Comparison of ENCODE assay signal across 1 cellular context in genomic region chr13:40981361-40981760, GRCh38.
TF ChIP-seq lines count a peak whose summit lies in the region.

No MANE protein-coding gene starts in this region.

TF ChIP-seq in GM23338, 12 proteins besides CTCF, POLR2A, EP300 and RAD21 (continued from another document):
- TF ChIP-seq, protein P1, sequence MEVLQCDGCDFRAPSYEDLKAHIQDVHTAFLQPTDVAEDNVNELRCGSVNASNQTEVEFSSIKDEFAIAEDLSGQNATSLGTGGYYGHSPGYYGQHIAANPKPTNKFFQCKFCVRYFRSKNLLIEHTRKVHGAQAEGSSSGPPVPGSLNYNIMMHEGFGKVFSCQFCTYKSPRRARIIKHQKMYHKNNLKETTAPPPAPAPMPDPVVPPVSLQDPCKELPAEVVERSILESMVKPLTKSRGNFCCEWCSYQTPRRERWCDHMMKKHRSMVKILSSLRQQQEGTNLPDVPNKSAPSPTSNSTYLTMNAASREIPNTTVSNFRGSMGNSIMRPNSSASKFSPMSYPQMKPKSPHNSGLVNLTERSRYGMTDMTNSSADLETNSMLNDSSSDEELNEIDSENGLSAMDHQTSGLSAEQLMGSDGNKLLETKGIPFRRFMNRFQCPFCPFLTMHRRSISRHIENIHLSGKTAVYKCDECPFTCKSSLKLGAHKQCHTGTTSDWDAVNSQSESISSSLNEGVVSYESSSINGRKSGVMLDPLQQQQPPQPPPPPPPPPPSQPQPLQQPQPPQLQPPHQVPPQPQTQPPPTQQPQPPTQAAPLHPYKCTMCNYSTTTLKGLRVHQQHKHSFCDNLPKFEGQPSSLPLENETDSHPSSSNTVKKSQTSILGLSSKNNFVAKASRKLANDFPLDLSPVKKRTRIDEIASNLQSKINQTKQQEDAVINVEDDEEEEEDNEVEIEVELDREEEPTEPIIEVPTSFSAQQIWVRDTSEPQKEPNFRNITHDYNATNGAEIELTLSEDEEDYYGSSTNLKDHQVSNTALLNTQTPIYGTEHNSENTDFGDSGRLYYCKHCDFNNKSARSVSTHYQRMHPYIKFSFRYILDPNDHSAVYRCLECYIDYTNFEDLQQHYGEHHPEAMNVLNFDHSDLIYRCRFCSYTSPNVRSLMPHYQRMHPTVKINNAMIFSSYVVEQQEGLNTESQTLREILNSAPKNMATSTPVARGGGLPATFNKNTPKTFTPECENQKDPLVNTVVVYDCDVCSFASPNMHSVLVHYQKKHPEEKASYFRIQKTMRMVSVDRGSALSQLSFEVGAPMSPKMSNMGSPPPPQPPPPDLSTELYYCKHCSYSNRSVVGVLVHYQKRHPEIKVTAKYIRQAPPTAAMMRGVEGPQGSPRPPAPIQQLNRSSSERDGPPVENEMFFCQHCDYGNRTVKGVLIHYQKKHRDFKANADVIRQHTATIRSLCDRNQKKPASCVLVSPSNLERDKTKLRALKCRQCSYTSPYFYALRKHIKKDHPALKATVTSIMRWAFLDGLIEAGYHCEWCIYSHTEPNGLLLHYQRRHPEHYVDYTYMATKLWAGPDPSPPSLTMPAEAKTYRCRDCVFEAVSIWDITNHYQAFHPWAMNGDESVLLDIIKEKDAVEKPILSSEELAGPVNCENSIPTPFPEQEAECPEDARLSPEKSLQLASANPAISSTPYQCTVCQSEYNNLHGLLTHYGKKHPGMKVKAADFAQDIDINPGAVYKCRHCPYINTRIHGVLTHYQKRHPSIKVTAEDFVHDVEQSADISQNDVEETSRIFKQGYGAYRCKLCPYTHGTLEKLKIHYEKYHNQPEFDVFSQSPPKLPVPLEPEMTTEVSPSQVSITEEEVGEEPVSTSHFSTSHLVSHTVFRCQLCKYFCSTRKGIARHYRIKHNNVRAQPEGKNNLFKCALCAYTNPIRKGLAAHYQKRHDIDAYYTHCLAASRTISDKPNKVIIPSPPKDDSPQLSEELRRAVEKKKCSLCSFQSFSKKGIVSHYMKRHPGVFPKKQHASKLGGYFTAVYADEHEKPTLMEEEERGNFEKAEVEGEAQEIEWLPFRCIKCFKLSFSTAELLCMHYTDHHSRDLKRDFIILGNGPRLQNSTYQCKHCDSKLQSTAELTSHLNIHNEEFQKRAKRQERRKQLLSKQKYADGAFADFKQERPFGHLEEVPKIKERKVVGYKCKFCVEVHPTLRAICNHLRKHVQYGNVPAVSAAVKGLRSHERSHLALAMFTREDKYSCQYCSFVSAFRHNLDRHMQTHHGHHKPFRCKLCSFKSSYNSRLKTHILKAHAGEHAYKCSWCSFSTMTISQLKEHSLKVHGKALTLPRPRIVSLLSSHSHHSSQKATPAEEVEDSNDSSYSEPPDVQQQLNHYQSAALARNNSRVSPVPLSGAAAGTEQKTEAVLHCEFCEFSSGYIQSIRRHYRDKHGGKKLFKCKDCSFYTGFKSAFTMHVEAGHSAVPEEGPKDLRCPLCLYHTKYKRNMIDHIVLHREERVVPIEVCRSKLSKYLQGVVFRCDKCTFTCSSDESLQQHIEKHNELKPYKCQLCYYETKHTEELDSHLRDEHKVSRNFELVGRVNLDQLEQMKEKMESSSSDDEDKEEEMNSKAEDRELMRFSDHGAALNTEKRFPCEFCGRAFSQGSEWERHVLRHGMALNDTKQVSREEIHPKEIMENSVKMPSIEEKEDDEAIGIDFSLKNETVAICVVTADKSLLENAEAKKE (CRISPR knock-in tag; IDR thresholded peaks at IDR 0.05) = no peak
- no peak for TF ChIP-seq EZH2 (IDR thresholded peaks at IDR 0.05; ENCODE audit: low read depth, unreplicated experiment)
